ENCODE assay signal across 11 cellular contexts in the genomic region with DNA sequence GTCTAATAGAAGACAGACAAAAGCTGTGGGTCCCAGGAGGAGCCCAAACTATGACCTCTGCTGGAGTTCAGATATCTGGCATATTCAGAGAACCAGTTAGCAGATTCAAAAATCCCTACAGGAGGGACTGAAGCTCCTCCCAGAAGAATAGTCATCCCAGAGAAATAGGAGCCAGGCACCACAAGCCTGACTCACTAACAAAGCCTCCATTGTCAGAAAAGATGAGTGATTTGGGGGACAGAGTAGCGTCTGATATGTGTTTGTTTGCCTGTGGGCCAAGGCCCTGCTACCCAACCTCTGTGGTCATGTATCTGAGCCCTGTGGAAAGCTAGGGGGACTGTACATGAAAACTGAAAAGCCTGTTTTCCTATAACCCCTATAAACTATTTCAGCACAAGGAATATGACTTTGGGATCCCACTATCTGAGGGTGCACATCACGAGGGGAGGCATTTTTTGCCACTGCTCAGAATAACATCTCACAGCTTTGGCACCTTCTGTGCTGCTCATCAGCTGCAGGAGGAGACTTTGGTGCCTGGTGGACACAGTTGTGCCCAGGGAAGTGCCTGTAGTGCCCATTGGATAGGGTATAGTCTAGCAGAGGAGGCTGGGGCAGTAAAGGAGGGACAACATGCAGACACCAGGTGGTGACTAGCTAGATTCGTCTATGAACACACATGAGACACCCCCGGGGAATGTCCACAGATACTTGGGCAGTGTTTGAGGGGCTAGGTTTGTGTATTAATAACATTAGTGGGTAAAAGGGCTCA. TPM values are rescaled to one million over a fixed set of nuclear protein-coding genes. Genes with fewer than 3 reads are reported as not detected.
DNase-seq lines count a peak whose midpoint lies in the region; ATAC-seq and TF ChIP-seq lines count a peak whose summit lies in the region.
"Had no signal": no experiment of that assay in that cellular context is flagged by ENCODE, and none has a peak within 500 bp of the region (broad histone marks: within the 10 kb centered on the region; RNA-seq: fewer than 3 reads in every experiment).

No MANE protein-coding gene starts in this region.

- no peak for TF ChIP-seq POLR2A in tibial nerve (IDR thresholded peaks at IDR 0.05)

- H3K27me3 ChIP-seq in kidney epithelial cell (ENCODE audit: control insufficient read depth, insufficient read depth, low read length) (no peaks in the 10 kb centered on the region), tibial nerve (no peaks in the 10 kb centered on the region)
- H3K27me3 ChIP-seq: ovary had no signal

- ATAC-seq in GM21447 (IDR thresholded peaks at IDR 0.05; ENCODE audit: unreplicated experiment) = no peak
- no peak for ATAC-seq in HG03565 (IDR thresholded peaks at IDR 0.05; ENCODE audit: unreplicated experiment)

- 41 to 43% methylated on average over 4 of the region's 4 CpGs for WGBS in tibial nerve, 2 donors

- TF ChIP-seq EP300 in tibial nerve (IDR thresholded peaks at IDR 0.05) = no peak

- DNase-seq in LoVo (ENCODE audit: low spot score) (peak; percentile 32), caudate nucleus (lab: John Stamatoyannopoulos, UW) (peak in 46 of 61 donors; percentile 13 to 88 (median 59)), kidney epithelial cell (ENCODE audit: low read depth) (peak; percentile 50), tibial nerve (ENCODE audit: low spot score in 2 of 2) (peak in 1 of 2 donors; percentile 30)
- DNase-seq in effector CD4-positive, alpha-beta T cell = no peak
- DNase-seq: activated CD8-positive, alpha-beta memory T cell treated with anti-CD3 and anti-CD28 coated beads, Interleukin-2, amount 50 U/mL, for 4 hours; erythroblast; ovary had no signal

- peaks cover 0 to 44% (median 20%) of the 10 kb centered on the region in 4 donors for H3K4me1 ChIP-seq in tibial nerve

- H3K27ac ChIP-seq in caudate nucleus (ENCODE audit: low read depth, low read length) (peak overlapping the region; percentile 96), tibial nerve (peak overlapping the region in 3 of 4 donors; percentile 17 to 62 (median 30))
- H3K27ac ChIP-seq: KMS-11, ovary had no signal

- no peak for TF ChIP-seq CTCF in kidney epithelial cell (IDR thresholded peaks at IDR 0.05; ENCODE audit: insufficient read depth, low read length, poor library complexity, severe bottlenecking)
- no peak for TF ChIP-seq CTCF in tibial nerve (IDR thresholded peaks at IDR 0.05)

- H3K36me3 ChIP-seq in kidney epithelial cell (ENCODE audit: control insufficient read depth, insufficient read depth, low read length) (no peaks in the 10 kb centered on the region), tibial nerve (no peaks in the 10 kb centered on the region)
- H3K36me3 ChIP-seq: ovary had no signal

- no peaks in the 10 kb centered on the region for H3K9me3 ChIP-seq in tibial nerve
- H3K9me3 ChIP-seq: ovary had no signal

- H3K4me3 ChIP-seq in kidney epithelial cell (ENCODE audit: low read depth, low read length) (no peak overlapping the region), tibial nerve (no peak overlapping the region)
- H3K4me3 ChIP-seq: ovary had no signal

RNA-seq across cellular contexts. Expression of a gene that starts 9.7 kb away (rescaled TPM):
- total RNA-seq in kidney epithelial cell (52.8 and 101 TPM in 2 replicates), tibial nerve (10 to 100 TPM; 29.9 to 86.3 (median 54.8) TPM)

RNA-seq across cellular contexts. Expression of a gene that starts 28.6 kb away (rescaled TPM):
- total RNA-seq in kidney epithelial cell (4.2 and 4.8 TPM in 2 replicates), tibial nerve (1 to 10 TPM; 1.2 to 9.8 (median 3.0) TPM)

RNA-seq across cellular contexts. Expression of a gene that starts 29.0 kb away (rescaled TPM):
- total RNA-seq in kidney epithelial cell (53.0 and 62.0 TPM in 2 replicates), tibial nerve (10 to 100 TPM in 2 of 4 donors, 1 to 10 TPM in 2; 8.8 to 11.1 (median 9.5) TPM)
